ENCODE assay signal across 25 cellular contexts in genomic region chr7:134894928-134895327, GRCh38.
"Had no signal": no experiment of that assay in that cellular context is flagged by ENCODE, and none has a peak within 500 bp of the region (broad histone marks: within the 10 kb centered on the region; RNA-seq: fewer than 3 reads in every experiment).

No MANE protein-coding gene starts in this region.

- H3K27me3 ChIP-seq: Peyer's patch had no signal

- H3K27ac Mint-ChIP-seq: activated naive CD4-positive, alpha-beta T cell treated with anti-CD3 and anti-CD28 coated beads for 36 hours; activated naive CD8-positive, alpha-beta T cell; activated T-helper 17 cell treated with anti-CD3 and anti-CD28 coated beads, Interleukin-2, amount 50 U/mL, for 72 hours; T-helper 17 cell; WTC11 had no signal

- H3K9me3 ChIP-seq: Peyer's patch had no signal

- H3K4me1 Mint-ChIP-seq: activated T-helper 17 cell treated with anti-CD3 and anti-CD28 coated beads, Interleukin-2, amount 50 U/mL, for 72 hours; T-helper 17 cell had no signal

- FAIRE-seq: astrocyte had no signal

- ATAC-seq: activated T-helper 17 cell treated with anti-CD3 and anti-CD28 coated beads, Interleukin-2, amount 50 U/mL, for 72 hours; T-helper 17 cell; WTC11 had no signal

- DNase-seq: activated CD4-positive, alpha-beta T cell treated with anti-CD3 and anti-CD28 coated beads for 48 hours; activated CD4-positive, alpha-beta T cell treated with anti-CD3 and anti-CD28 coated beads, Interleukin-2, amount 50 U/mL, for 4 hours; activated CD4-positive, CD25-positive, alpha-beta regulatory T cell treated with anti-CD3 and anti-CD28 coated beads, Interleukin-2, amount 50 U/mL, for 72 hours; activated CD8-positive, alpha-beta memory T cell treated with anti-CD3 and anti-CD28 coated beads for 24 hours; activated gamma-delta T cell; activated naive CD4-positive, alpha-beta T cell treated with anti-CD3 and anti-CD28 coated beads for 36 hours; activated T-cell treated with anti-CD3 and anti-CD28 coated beads for 4 hours; activated T-cell treated with anti-CD3 and anti-CD28 coated beads, Interleukin-2, amount 50 U/mL, for 48 hours; amygdala; Karpas-422; MM.1S; NCI-H1105; NCI-H1436; NCI-H1694 treated with DMSO at 0.1 percent for 48 hours; NCI-H2081; NCI-H524; Peyer's patch; Right ventricle myocardium superior; T-helper 17 cell; T-helper 9 cell had no signal

- H3K36me3 ChIP-seq: Peyer's patch had no signal

- H3K27ac ChIP-seq: Peyer's patch, RWPE1 had no signal

- H3K4me3 Mint-ChIP-seq: activated naive CD4-positive, alpha-beta T cell treated with anti-CD3 and anti-CD28 coated beads for 36 hours; activated naive CD8-positive, alpha-beta T cell; activated T-helper 17 cell treated with anti-CD3 and anti-CD28 coated beads, Interleukin-2, amount 50 U/mL, for 72 hours; T-helper 17 cell; WTC11 had no signal

- H3K4me3 ChIP-seq: Peyer's patch had no signal
